In the genomic region with DNA sequence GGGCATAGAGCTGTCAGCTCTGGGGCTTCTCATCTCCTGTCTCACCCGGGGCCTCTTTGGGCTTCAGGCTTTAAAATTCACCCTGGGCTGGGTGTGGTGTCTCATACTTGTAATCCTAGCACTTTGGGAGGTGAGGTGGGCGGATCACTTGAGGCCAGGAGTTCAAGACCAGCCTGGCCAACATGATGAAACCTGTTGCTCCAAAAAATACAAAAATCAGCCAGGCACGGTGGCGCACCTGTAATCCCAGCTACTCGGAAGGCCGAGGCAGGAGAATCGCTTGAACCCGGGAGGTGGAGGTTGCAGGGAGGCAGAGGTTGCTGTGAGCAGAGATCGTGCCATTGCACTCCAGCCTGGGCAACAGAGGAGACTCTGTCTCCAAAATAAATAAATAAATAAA, we compare ENCODE assay signal across 4 cellular contexts. TPM values are rescaled to one million over a fixed set of nuclear protein-coding genes. Genes with fewer than 3 reads are reported as not detected.
"Had no signal": no experiment of that assay in that cellular context is flagged by ENCODE, and none has a peak within 500 bp of the region (broad histone marks: within the 10 kb centered on the region; RNA-seq: fewer than 3 reads in every experiment).

No MANE protein-coding gene starts in this region.

RNA-seq across cellular contexts. Expression of gene ATP1A3, which starts 46.5 kb away (rescaled TPM):
- total RNA-seq: subcutaneous adipose tissue, suprapubic skin, tibial nerve, upper lobe of right lung had no signal
